In genomic region chr1:204692852-204693356, GRCh38 we compare ENCODE assay signal across 21 cellular contexts. TPM values are rescaled to one million over a fixed set of nuclear protein-coding genes. Genes with fewer than 3 reads are reported as not detected.
DNase-seq lines count a peak whose midpoint lies in the region; ATAC-seq, FAIRE-seq and TF ChIP-seq lines count a peak whose summit lies in the region.
"Had no signal": no experiment of that assay in that cellular context is flagged by ENCODE, and none has a peak within 500 bp of the region (broad histone marks: within the 10 kb centered on the region; RNA-seq: fewer than 3 reads in every experiment).

No MANE protein-coding gene starts in this region.

- no peak overlapping the region for H3K9ac ChIP-seq in BLaER1 treated with 17β-estradiol and CSF1 and Interleukin-3, amounts not matched to agents 10 nM and 100 nM
- no peak overlapping the region for H3K9ac ChIP-seq in HUES64 (ENCODE audit: low read depth, low read length)
- H3K9ac ChIP-seq: GM23248 had no signal

- no peaks in the 10 kb centered on the region for H3K79me2 ChIP-seq in osteoblast (ENCODE audit: insufficient read depth, low read length)

- H3K4me3 Mint-ChIP-seq in natural killer cell: no peak overlapping the region
- H3K4me3 Mint-ChIP-seq: CD4-positive, alpha-beta T cell had no signal

- H3K27ac ChIP-seq in BLaER1 treated with 17β-estradiol and CSF1 and Interleukin-3, amounts not matched to agents 10 nM and 100 nM: peak overlapping the region in 3 of 11 experiments; percentile 32 to 67 (median 66); a peak in 2 of 22 replicates
- H3K27ac ChIP-seq in HUES64 (ENCODE audit: low read depth, low read length): no peak overlapping the region
- H3K27ac ChIP-seq in osteoblast (ENCODE audit: low read depth, low read length): no peak overlapping the region
- H3K27ac ChIP-seq: A549, GM23248, SK-N-MC had no signal

- peaks cover 2 to 10% of the 10 kb centered on the region in 2 donors for H3K27me3 Mint-ChIP-seq in natural killer cell (ENCODE audit: low read depth in 2 of 2)

- H3K4me3 ChIP-seq in BLaER1 treated with 17β-estradiol and CSF1 and Interleukin-3, amounts not matched to agents 10 nM and 100 nM: no peak overlapping the region
- H3K4me3 ChIP-seq in HUES64 (ENCODE audit: low read length): 0 out of 2 replicates have a peak overlapping the region, but pooled peaks have one; percentile 9
- H3K4me3 ChIP-seq in osteoblast (ENCODE audit: insufficient read depth, low read length): no peak overlapping the region
- H3K4me3 ChIP-seq: A549, GM23248, SK-N-MC had no signal

- no peaks in the 10 kb centered on the region for H3K4me1 Mint-ChIP-seq in natural killer cell

- no peaks in the 10 kb centered on the region for H3K9me3 ChIP-seq in BLaER1 treated with 17β-estradiol and CSF1 and Interleukin-3, amounts not matched to agents 10 nM and 100 nM (replicated peaks in 1 of 11)
- H3K9me3 ChIP-seq in HUES64 (ENCODE audit: insufficient read depth, low read depth, low read length): no peaks in the 10 kb centered on the region
- H3K9me3 ChIP-seq in osteoblast (ENCODE audit: low read depth, low read length): no peaks in the 10 kb centered on the region
- H3K9me3 ChIP-seq: A549 had no signal

- WGBS in HUES64: 43% methylated on average over 6 of the region's 6 CpGs

- peak; percentile 56 for DNase-seq in ecto neural progenitor cell (ENCODE audit: low spot score)
- peak; percentile 8 for DNase-seq in osteoblast (ENCODE audit: insufficient read length, low spot score, missing footprints)
- no peak for DNase-seq in natural killer cell
- no peak for DNase-seq in stimulated activated CD4-positive, alpha-beta T cell treated with anti-CD3 and anti-CD28 coated beads, Interleukin-12 subunit alpha, Interleukin-12 subunit beta, amount 100 ng/mL, for 4 hours
- DNase-seq in DMS53 treated with DMSO at 0.1 percent for 48 hours (lab: John Stamatoyannopoulos, UW; ENCODE audit: unreplicated experiment): no peak
- no peak for DNase-seq in urothelium cell line (ENCODE audit: low spot score)
- DNase-seq: CD4-positive, alpha-beta T cell; DMS79 treated with DMSO at 0.1 percent for 48 hours; GDM1; GM23248; IMR-90; NCI-H345; NCI-H526 treated with DMSO at 0.1 percent for 48 hours; NK-92 treated with Interleukin-12 subunit alpha and Interleukin-12 subunit beta, amount 100 ng/mL, for 24 hours had no signal

- H3K36me3 ChIP-seq in BLaER1 treated with 17β-estradiol and CSF1 and Interleukin-3, amounts not matched to agents 10 nM and 100 nM: no peaks in the 10 kb centered on the region
- H3K36me3 ChIP-seq in HUES64 (ENCODE audit: insufficient read depth, low read length): no peaks in the 10 kb centered on the region
- no peaks in the 10 kb centered on the region for H3K36me3 ChIP-seq in osteoblast (ENCODE audit: insufficient read depth, low read length)

- TF ChIP-seq CTCF in osteoblast (IDR thresholded peaks at IDR 0.05; ENCODE audit: extremely low read depth, low read depth, low read length): no peak
- TF ChIP-seq CTCF in natural killer cell (IDR thresholded peaks at IDR 0.05): no peak

- H3K4me1 ChIP-seq in BLaER1 treated with 17β-estradiol and CSF1 and Interleukin-3, amounts not matched to agents 10 nM and 100 nM: peaks cover 29 to 58% (median 50%) of the 10 kb centered on the region in 10 experiments
- H3K4me1 ChIP-seq in HUES64 (ENCODE audit: insufficient read depth, low read length): peaks cover 18% of the 10 kb centered on the region; the same call in 1 of the 2 replicates
- no peaks in the 10 kb centered on the region for H3K4me1 ChIP-seq in osteoblast (ENCODE audit: insufficient read depth, low read length)

- no peak overlapping the region for H2AFZ ChIP-seq in osteoblast (ENCODE audit: low read length)
- H2AFZ ChIP-seq: GM23248 had no signal

- no peaks in the 10 kb centered on the region for H3K27me3 ChIP-seq in BLaER1 treated with 17β-estradiol and CSF1 and Interleukin-3, amounts not matched to agents 10 nM and 100 nM
- H3K27me3 ChIP-seq in HUES64 (ENCODE audit: insufficient read depth, low read length): peaks cover 14% of the 10 kb centered on the region
- H3K27me3 ChIP-seq in osteoblast (ENCODE audit: insufficient read depth, low read length): peaks cover 59% of the 10 kb centered on the region

- no peak for FAIRE-seq in urothelium cell line (lab: Jason Lieb, UNC)
- FAIRE-seq: A549, GM12892, GM19239 had no signal

- no peak overlapping the region for H3K27ac Mint-ChIP-seq in natural killer cell
- H3K27ac Mint-ChIP-seq: CD4-positive, alpha-beta T cell had no signal

- no peak for ATAC-seq in natural killer cell

- no peaks in the 10 kb centered on the region for H4K20me1 ChIP-seq in BLaER1 treated with 17β-estradiol and CSF1 and Interleukin-3, amounts not matched to agents 10 nM and 100 nM
- no peaks in the 10 kb centered on the region for H4K20me1 ChIP-seq in osteoblast (ENCODE audit: insufficient read depth, low read length)

- H3K36me3 Mint-ChIP-seq in natural killer cell: no peaks in the 10 kb centered on the region

- intact Hi-C loops in natural killer cell (cut with micrococcal nuclease): no loop called here

- H3K9me3 Mint-ChIP-seq in natural killer cell: no peaks in the 10 kb centered on the region
- H3K9me3 Mint-ChIP-seq: CD4-positive, alpha-beta T cell had no signal

- H3K4me2 ChIP-seq in BLaER1 treated with 17β-estradiol and CSF1 and Interleukin-3, amounts not matched to agents 10 nM and 100 nM: peak overlapping the region; percentile 51 to 85 (median 66); a peak in 21 of 22 replicates
- H3K4me2 ChIP-seq in osteoblast (ENCODE audit: insufficient read depth, low read length): no peak overlapping the region
- H3K4me2 ChIP-seq: A549 had no signal

RNA-seq across cellular contexts. Expression of gene LRRN2, which starts 7.4 kb away (rescaled TPM):
- 9.4 TPM for polyA plus RNA-seq in HUES64 (2013, experiment 1 of 2)
- polyA plus RNA-seq in HUES64 (2013, experiment 2 of 2): 8.2 TPM
- under 0.01 TPM in 1 of 2 replicates, not detected in the other for total RNA-seq in osteoblast
- under 1 TPM in 2 of 3 donors, not detected in 1; 0.10 to 0.27 TPM for total RNA-seq in natural killer cell
- total RNA-seq: Calu3; CD4-positive, alpha-beta T cell; IMR-90 had no signal
- polyA plus RNA-seq: GM23248, IMR-90 had no signal

Comparison
In these comparisons a context has a peak if more than half of its experiments do, and no peak if none do; other contexts are left out.
1. DNase-seq: peak in ecto neural progenitor cell (single experiment) and osteoblast (single experiment); none in natural killer cell (single experiment), stimulated activated CD4-positive, alpha-beta T cell treated with anti-CD3 and anti-CD28 coated beads, Interleukin-12 subunit alpha, Interleukin-12 subunit beta, amount 100 ng/mL, for 4 hours (single experiment), DMS53 treated with DMSO at 0.1 percent for 48 hours (single experiment) and urothelium cell line (single experiment).